Comparison of ENCODE assay signal across 1 cellular context in genomic region chr9:99819484-99820329, GRCh38.
TF ChIP-seq lines count a peak whose summit lies in the region.

No MANE protein-coding gene starts in this region.

TF ChIP-seq in HepG2, 621 proteins besides CTCF, POLR2A, EP300 and RAD21 (continued from another document and continues in another):
- TF ChIP-seq AHDC1 (CRISPR knock-in tag; IDR thresholded peaks at IDR 0.05; ENCODE audit: borderline replicate concordance) (peak; percentile 44; the same call in 1 of the 2 replicates), PBX3 (CRISPR knock-in tag; IDR thresholded peaks at IDR 0.05; ENCODE audit: borderline replicate concordance) (no peak), MEIS2 (CRISPR knock-in tag; IDR thresholded peaks at IDR 0.05) (peak; percentile 56; the same call in 1 of the 2 replicates), ZNF17 (CRISPR knock-in tag; IDR thresholded peaks at IDR 0.05) (no peak), ZBTB20 (CRISPR knock-in tag; IDR thresholded peaks at IDR 0.05; ENCODE audit: borderline replicate concordance, low read depth) (0 out of 2 replicates have a peak, but pooled peaks have one; percentile 34), RFXAP (CRISPR knock-in tag; IDR thresholded peaks at IDR 0.05; ENCODE audit: borderline replicate concordance) (peak; percentile 48; the same call in 1 of the 2 replicates), ZNF816 (CRISPR knock-in tag; IDR thresholded peaks at IDR 0.05; ENCODE audit: borderline replicate concordance) (peak; percentile 38; the same call in 1 of the 2 replicates), SAFB2 (CRISPR knock-in tag; IDR thresholded peaks at IDR 0.05; ENCODE audit: borderline replicate concordance, low read depth) (peak; percentile 90; the same call in 1 of the 2 replicates), SMYD3 (CRISPR knock-in tag; IDR thresholded peaks at IDR 0.05) (0 out of 2 replicates have a peak, but pooled peaks have one; percentile 18), TFDP2 (CRISPR knock-in tag; IDR thresholded peaks at IDR 0.05) (peak; percentile 15; the same call in 1 of the 2 replicates), TFAP4 (IDR thresholded peaks at IDR 0.05; ENCODE audit: borderline replicate concordance, low read depth) (peak; percentile 35; the same call in 1 of the 2 replicates), NCOA2 (CRISPR knock-in tag; IDR thresholded peaks at IDR 0.05) (peak; percentile 15; the same call in 1 of the 2 replicates), ZXDC (CRISPR knock-in tag; IDR thresholded peaks at IDR 0.05) (peak; percentile 31; the same call in 1 of the 2 replicates), SPEN (CRISPR knock-in tag; IDR thresholded peaks at IDR 0.05; ENCODE audit: low read depth) (peak; percentile 79), ZSCAN9 (CRISPR knock-in tag; IDR thresholded peaks at IDR 0.05; ENCODE audit: borderline replicate concordance) (no peak), NONO (IDR thresholded peaks at IDR 0.05) (no peak), NONO (CRISPR knock-in tag; conservative IDR thresholded peaks at IDR 0.05) (peak; percentile 41), RARA (CRISPR knock-in tag; IDR thresholded peaks at IDR 0.05) (peak; percentile 65), ZBTB43 (CRISPR knock-in tag; conservative IDR thresholded peaks at IDR 0.05) (peak; percentile 48; the same call in 1 of the 2 replicates), TOPORS (CRISPR knock-in tag; IDR thresholded peaks at IDR 0.05) (0 out of 2 replicates have a peak, but pooled peaks have one; percentile 50), TEAD2 (CRISPR knock-in tag; IDR thresholded peaks at IDR 0.05) (no peak), NRL (CRISPR knock-in tag; IDR thresholded peaks at IDR 0.05; ENCODE audit: borderline replicate concordance) (peak; percentile 76; the same call in 1 of the 2 replicates), ZNF773 (CRISPR knock-in tag; IDR thresholded peaks at IDR 0.05; ENCODE audit: borderline replicate concordance) (peak; percentile 84; the same call in 1 of the 2 replicates), ZBTB4 (CRISPR knock-in tag; IDR thresholded peaks at IDR 0.05; ENCODE audit: borderline replicate concordance) (0 out of 2 replicates have a peak, but pooled peaks have one; percentile 57), THAP11 (CRISPR knock-in tag; IDR thresholded peaks at IDR 0.05) (peak; percentile 64), TEAD3 (CRISPR knock-in tag; optimal IDR thresholded peaks at IDR 0.05; ENCODE audit: borderline replicate concordance) (peak; percentile 48), NAIF1 (CRISPR knock-in tag; IDR thresholded peaks at IDR 0.05; ENCODE audit: borderline replicate concordance) (peak; percentile 98), MED13 (CRISPR knock-in tag; IDR thresholded peaks at IDR 0.05) (peak; percentile 62; the same call in 1 of the 2 replicates), TBL1XR1 (IDR thresholded peaks at IDR 0.05; ENCODE audit: borderline replicate concordance, low read length, partially characterized antibody) (peak; percentile 53), NR2C2 (CRISPR knock-in tag; IDR thresholded peaks at IDR 0.05; ENCODE audit: borderline replicate concordance) (peak; percentile 84)
- TF ChIP-seq, protein P1, sequence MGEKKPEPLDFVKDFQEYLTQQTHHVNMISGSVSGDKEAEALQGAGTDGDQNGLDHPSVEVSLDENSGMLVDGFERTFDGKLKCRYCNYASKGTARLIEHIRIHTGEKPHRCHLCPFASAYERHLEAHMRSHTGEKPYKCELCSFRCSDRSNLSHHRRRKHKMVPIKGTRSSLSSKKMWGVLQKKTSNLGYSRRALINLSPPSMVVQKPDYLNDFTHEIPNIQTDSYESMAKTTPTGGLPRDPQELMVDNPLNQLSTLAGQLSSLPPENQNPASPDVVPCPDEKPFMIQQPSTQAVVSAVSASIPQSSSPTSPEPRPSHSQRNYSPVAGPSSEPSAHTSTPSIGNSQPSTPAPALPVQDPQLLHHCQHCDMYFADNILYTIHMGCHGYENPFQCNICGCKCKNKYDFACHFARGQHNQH (CRISPR knock-in tag; IDR thresholded peaks at IDR 0.05) = peak; percentile 40
- TF ChIP-seq, protein P2, sequence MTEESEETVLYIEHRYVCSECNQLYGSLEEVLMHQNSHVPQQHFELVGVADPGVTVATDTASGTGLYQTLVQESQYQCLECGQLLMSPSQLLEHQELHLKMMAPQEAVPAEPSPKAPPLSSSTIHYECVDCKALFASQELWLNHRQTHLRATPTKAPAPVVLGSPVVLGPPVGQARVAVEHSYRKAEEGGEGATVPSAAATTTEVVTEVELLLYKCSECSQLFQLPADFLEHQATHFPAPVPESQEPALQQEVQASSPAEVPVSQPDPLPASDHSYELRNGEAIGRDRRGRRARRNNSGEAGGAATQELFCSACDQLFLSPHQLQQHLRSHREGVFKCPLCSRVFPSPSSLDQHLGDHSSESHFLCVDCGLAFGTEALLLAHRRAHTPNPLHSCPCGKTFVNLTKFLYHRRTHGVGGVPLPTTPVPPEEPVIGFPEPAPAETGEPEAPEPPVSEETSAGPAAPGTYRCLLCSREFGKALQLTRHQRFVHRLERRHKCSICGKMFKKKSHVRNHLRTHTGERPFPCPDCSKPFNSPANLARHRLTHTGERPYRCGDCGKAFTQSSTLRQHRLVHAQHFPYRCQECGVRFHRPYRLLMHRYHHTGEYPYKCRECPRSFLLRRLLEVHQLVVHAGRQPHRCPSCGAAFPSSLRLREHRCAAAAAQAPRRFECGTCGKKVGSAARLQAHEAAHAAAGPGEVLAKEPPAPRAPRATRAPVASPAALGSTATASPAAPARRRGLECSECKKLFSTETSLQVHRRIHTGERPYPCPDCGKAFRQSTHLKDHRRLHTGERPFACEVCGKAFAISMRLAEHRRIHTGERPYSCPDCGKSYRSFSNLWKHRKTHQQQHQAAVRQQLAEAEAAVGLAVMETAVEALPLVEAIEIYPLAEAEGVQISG (CRISPR knock-in tag; IDR thresholded peaks at IDR 0.05) = peak; percentile 53
- TF ChIP-seq, protein P3, sequence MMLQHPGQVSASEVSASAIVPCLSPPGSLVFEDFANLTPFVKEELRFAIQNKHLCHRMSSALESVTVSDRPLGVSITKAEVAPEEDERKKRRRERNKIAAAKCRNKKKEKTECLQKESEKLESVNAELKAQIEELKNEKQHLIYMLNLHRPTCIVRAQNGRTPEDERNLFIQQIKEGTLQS (CRISPR knock-in tag; IDR thresholded peaks at IDR 0.05) = 0 out of 2 replicates have a peak, but pooled peaks have one; percentile 6
